In genomic region chr10:96416643-96417042, GRCh38 we compare ENCODE assay signal across 16 cellular contexts. TPM values are rescaled to one million over a fixed set of nuclear protein-coding genes. Genes with fewer than 3 reads are reported as not detected.
A peak's percentile ranks its signal among the peaks of the same experiment; 100 is the strongest.
DNase-seq lines count a peak whose midpoint lies in the region; ATAC-seq and TF ChIP-seq lines count a peak whose summit lies in the region.
"Had no signal": no experiment of that assay in that cellular context is flagged by ENCODE, and none has a peak within 500 bp of the region (broad histone marks: within the 10 kb centered on the region; RNA-seq: fewer than 3 reads in every experiment).

No MANE protein-coding gene starts in this region.

- H3K27ac ChIP-seq in psoas muscle (no peak overlapping the region), brain microvascular endothelial cell (no peak overlapping the region)

- no peaks in the 10 kb centered on the region for H3K36me3 ChIP-seq in psoas muscle (ENCODE audit: insufficient read depth in 1 of 2, low read depth in 1 of 2)
- no peaks in the 10 kb centered on the region for H3K36me3 ChIP-seq in brain microvascular endothelial cell (replicated peaks)

- no peaks in the 10 kb centered on the region for H3K36me3 Mint-ChIP-seq in activated CD4-positive, alpha-beta memory T cell treated with anti-CD3 and anti-CD28 coated beads for 36 hours
- H3K36me3 Mint-ChIP-seq: memory B cell had no signal

- no peaks in the 10 kb centered on the region for H3K27me3 ChIP-seq in psoas muscle (ENCODE audit: insufficient read depth in 3 of 3, low read length in 2 of 3)
- no peaks in the 10 kb centered on the region for H3K27me3 ChIP-seq in brain microvascular endothelial cell (replicated peaks)

- no peak overlapping the region for H3K4me3 Mint-ChIP-seq in activated CD4-positive, alpha-beta memory T cell treated with anti-CD3 and anti-CD28 coated beads for 36 hours
- H3K4me3 Mint-ChIP-seq: activated CD4-positive, alpha-beta T cell treated with anti-CD3 and anti-CD28 coated beads for 36 hours; activated T-cell treated with anti-CD3 and anti-CD28 coated beads, Interleukin-2, amount 50 U/mL, for 72 hours; memory B cell had no signal

- 49 to 62% (median 55%) methylated on average over 7 of the region's 7 CpGs for WGBS in psoas muscle, 3 donors

- H3K27ac Mint-ChIP-seq in activated CD4-positive, alpha-beta memory T cell treated with anti-CD3 and anti-CD28 coated beads for 36 hours, result no peak overlapping the region
- H3K27ac Mint-ChIP-seq: activated CD4-positive, alpha-beta T cell treated with anti-CD3 and anti-CD28 coated beads for 36 hours; activated T-cell treated with anti-CD3 and anti-CD28 coated beads, Interleukin-2, amount 50 U/mL, for 72 hours; memory B cell had no signal

- in situ Hi-C loops in brain microvascular endothelial cell (cut with HindIII; ENCODE audit: low pct_ligation_motif_present, low sequenced_read_pairs), result no loop called here

- peaks cover 13% of the 10 kb centered on the region for H3K27me3 Mint-ChIP-seq in activated CD4-positive, alpha-beta memory T cell treated with anti-CD3 and anti-CD28 coated beads for 36 hours

- H3K9me3 ChIP-seq in psoas muscle, result no peaks in the 10 kb centered on the region
- H3K9me3 ChIP-seq: SK-N-SH had no signal

- ATAC-seq in left cardiac atrium, result peak; percentile 58 to 62
- ATAC-seq in psoas muscle, result peak in 2 of 4 donors; percentile 43 to 54
- ATAC-seq: activated CD4-positive, alpha-beta T cell treated with anti-CD3 and anti-CD28 coated beads for 36 hours; activated T-cell treated with anti-CD3 and anti-CD28 coated beads, Interleukin-2, amount 50 U/mL, for 72 hours had no signal

- H3K4me1 ChIP-seq in psoas muscle, result peaks cover 14% of the 10 kb centered on the region

- H3K9me3 Mint-ChIP-seq in activated CD4-positive, alpha-beta memory T cell treated with anti-CD3 and anti-CD28 coated beads for 36 hours, result no peaks in the 10 kb centered on the region
- H3K9me3 Mint-ChIP-seq: activated T-cell treated with anti-CD3 and anti-CD28 coated beads, Interleukin-2, amount 50 U/mL, for 72 hours; memory B cell had no signal

- TF ChIP-seq CTCF in psoas muscle (IDR thresholded peaks at IDR 0.05), result no peak
- TF ChIP-seq CTCF in brain microvascular endothelial cell (IDR thresholded peaks at IDR 0.05; ENCODE audit: low read depth, low read length, missing control alignments), result no peak

- POLR2A ChIA-PET in activated CD4-positive, alpha-beta memory T cell treated with anti-CD3 and anti-CD28 coated beads for 36 hours (lab: Charles Lee), result interaction anchor here (0.5 kb wide), 1 partner anchor 8 kb away, joined by 3 read pairs; no protein-coding TSS in a partner anchor

- no peak overlapping the region for H3K4me3 ChIP-seq in psoas muscle
- H3K4me3 ChIP-seq in brain microvascular endothelial cell (ENCODE audit: low read depth, low read length), result no peak overlapping the region

- H3K4me1 Mint-ChIP-seq in activated CD4-positive, alpha-beta memory T cell treated with anti-CD3 and anti-CD28 coated beads for 36 hours (ENCODE audit: low read depth), result no peaks in the 10 kb centered on the region
- H3K4me1 Mint-ChIP-seq: activated CD4-positive, alpha-beta T cell treated with anti-CD3 and anti-CD28 coated beads for 36 hours; memory B cell had no signal

- intact Hi-C loops in left cardiac atrium (cut with DNase I), result no loop called here
- intact Hi-C loops in psoas muscle (cut with DNase I), result no loop called here
- intact Hi-C loops in activated CD4-positive, alpha-beta memory T cell treated with anti-CD3 and anti-CD28 coated beads for 36 hours (cut with micrococcal nuclease), result no loop called here

- DNase-seq in COLO829 (ENCODE audit: low spot score), result peak; percentile 95
- DNase-seq in SW480 (ENCODE audit: low spot score), result peak; percentile 36
- no peak for DNase-seq in left cardiac atrium
- peak; percentile 35 to 69 for DNase-seq in psoas muscle
- no peak for DNase-seq in activated CD4-positive, alpha-beta memory T cell treated with anti-CD3 and anti-CD28 coated beads for 36 hours
- DNase-seq in cerebellar nuclear complex (lab: John Stamatoyannopoulos, UW), result no peak
- no peak for DNase-seq in brain microvascular endothelial cell
- no peak for DNase-seq in OCI-M2 (lab: John Stamatoyannopoulos, UW; ENCODE audit: unreplicated experiment)
- DNase-seq: activated CD4-positive, alpha-beta T cell treated with anti-CD3 and anti-CD28 coated beads for 36 hours; activated T-cell treated with anti-CD3 and anti-CD28 coated beads, Interleukin-2, amount 50 U/mL, for 72 hours; NCI-H524 treated with DMSO at 0.1 percent for 48 hours; SK-N-SH had no signal

- CTCF ChIA-PET in activated CD4-positive, alpha-beta memory T cell treated with anti-CD3 and anti-CD28 coated beads for 36 hours (lab: Charles Lee), result interaction anchor here (0.6 kb wide), 1 partner anchor 187 kb away, joined by 4 read pairs; no protein-coding TSS in a partner anchor

RNA-seq across cellular contexts. Expression of gene OPALIN, which starts 57.8 kb away (rescaled TPM):
- not detected for total RNA-seq in left cardiac atrium
- total RNA-seq in psoas muscle, result not detected
- polyA plus RNA-seq in psoas muscle, result under 1 TPM in 1 of 3 donors, not detected in 2; 0.17 TPM
- total RNA-seq in activated CD4-positive, alpha-beta memory T cell treated with anti-CD3 and anti-CD28 coated beads for 36 hours, result not detected
- total RNA-seq: activated CD4-positive, alpha-beta T cell treated with anti-CD3 and anti-CD28 coated beads for 36 hours; activated T-cell treated with anti-CD3 and anti-CD28 coated beads, Interleukin-2, amount 50 U/mL, for 72 hours; bronchial epithelial cell; G401; urinary bladder had no signal
- polyA plus RNA-seq: SK-N-SH, urinary bladder had no signal

Comparison
In these comparisons a context has a peak if more than half of its experiments do, and no peak if none do; other contexts are left out.
1. DNase-seq: peak in COLO829 (single experiment), SW480 (single experiment) and psoas muscle (2 of 2); none in left cardiac atrium (single experiment), activated CD4-positive, alpha-beta memory T cell treated with anti-CD3 and anti-CD28 coated beads for 36 hours (single experiment), cerebellar nuclear complex (0 of 2), brain microvascular endothelial cell (single experiment) and OCI-M2 (single experiment).